In genomic region chr13:63218596-63218995, GRCh38 we compare ENCODE assay signal across 6 cellular contexts.
A peak's percentile ranks its signal among the peaks of the same experiment; 100 is the strongest.
DNase-seq lines count a peak whose midpoint lies in the region; TF ChIP-seq lines count a peak whose summit lies in the region.
"Not testable (repeated sequence)": the region's sequence is repeated elsewhere in the genome, so short reads cannot be mapped to it uniquely, and the experiment has no call there.

No MANE protein-coding gene starts in this region.

- H3K56ac ChIP-seq in H9 (ENCODE audit: insufficient read length, low read depth, low read length): not testable (repeated sequence)

- not testable (repeated sequence) for H2BK12ac ChIP-seq in H9 (ENCODE audit: insufficient read length, low read depth, low read length)

- not testable (repeated sequence) for H3K79me1 ChIP-seq in H9 (ENCODE audit: insufficient read depth, low read depth, low read length, poor library complexity, severe bottlenecking)

- not testable (repeated sequence) for H3K4me3 ChIP-seq in NT2/D1 (ENCODE audit: insufficient read length, low read depth); coronary artery; fibroblast of villous mesenchyme (ENCODE audit: low read depth, low read length)

- H2AK5ac ChIP-seq in H9 (ENCODE audit: insufficient read length, low read length): not testable (repeated sequence)

- H4K91ac ChIP-seq in H9 (ENCODE audit: insufficient read length, low read depth, low read length): not testable (repeated sequence)

- H4K8ac ChIP-seq in H9 (replicated peaks; ENCODE audit: insufficient read length, low read depth, low read length): not testable (repeated sequence)

- H3K36me3 ChIP-seq in NT2/D1 (ENCODE audit: insufficient read depth, insufficient read length, low read length): not testable (repeated sequence)

- not testable (repeated sequence) for H3K18ac ChIP-seq in H9 (ENCODE audit: insufficient read length, low read depth, low read length)

- not testable (repeated sequence) for H2AFZ ChIP-seq in H9 (ENCODE audit: low read length)

- H3K4me3 Mint-ChIP-seq in H9, nephron progenitor cell: not testable (repeated sequence)

- H3K9me3 ChIP-seq in H9 (ENCODE audit: control insufficient read depth, low read depth, low read length); NT2/D1 (ENCODE audit: insufficient read depth, low read length): not testable (repeated sequence)

- DNase-seq in H9, nephron progenitor cell: not testable (repeated sequence)
- DNase-seq in NT2/D1 (ENCODE audit: low read depth, low spot score) (peak; percentile 5), coronary artery (ENCODE audit: low spot score) (peak; percentile 38), fibroblast of villous mesenchyme (ENCODE audit: low read depth) (peak; percentile 4), iPS DF 19.7 (ENCODE audit: low read depth, low spot score) (peak; percentile 1)

- H3K9me3 Mint-ChIP-seq in H9: peaks cover 15 to 17% of the 10 kb centered on the region in 2 experiments; a peak in 4 of 5 replicates
- not testable (repeated sequence) for H3K9me3 Mint-ChIP-seq in nephron progenitor cell

- H3K36me3 Mint-ChIP-seq in H9 (ENCODE audit: insufficient read depth in 1 of 3, low read depth in 3 of 3): peaks cover 7 to 13% (median 12%) of the 10 kb centered on the region in 3 experiments; a peak in 6 of 7 replicates
- H3K36me3 Mint-ChIP-seq in nephron progenitor cell (ENCODE audit: low read depth): not testable (repeated sequence)

- H3K4ac ChIP-seq in H9 (ENCODE audit: low read depth, low read length): not testable (repeated sequence)

- not testable (repeated sequence) for H2BK20ac ChIP-seq in H9 (ENCODE audit: low read depth, low read length, poor library complexity, severe bottlenecking)

- not testable (repeated sequence) for H3K14ac ChIP-seq in H9 (ENCODE audit: insufficient read depth, low read length)

- H3T11ph ChIP-seq in H9 (ENCODE audit: low read length): not testable (repeated sequence)

- H3K27me3 Mint-ChIP-seq in H9 (ENCODE audit: low read depth); nephron progenitor cell (ENCODE audit: low read depth, poor library complexity): not testable (repeated sequence)

- not testable (repeated sequence) for H3K27ac ChIP-seq in H9 (ENCODE audit: insufficient read length, low read depth, low read length); coronary artery

- H3K79me2 ChIP-seq in H9 (ENCODE audit: insufficient read depth, low read length): not testable (repeated sequence)

- WGBS in H9 (ENCODE audit: extremely low coverage, insufficient read length, low lambda C conversion rate): no CpG with 5 or more reads among the region's 3 CpGs

- not testable (repeated sequence) for H2BK5ac ChIP-seq in H9 (ENCODE audit: insufficient read length, low read length)

- H3K4me1 ChIP-seq in H9 (ENCODE audit: insufficient read depth, low read length); NT2/D1 (ENCODE audit: insufficient read depth, insufficient read length): not testable (repeated sequence)

- not testable (repeated sequence) for H3K4me2 ChIP-seq in H9 (ENCODE audit: insufficient read depth, insufficient read length, low read length)

- H3K9ac ChIP-seq in H9 (ENCODE audit: extremely low read depth, insufficient read length, low read length); NT2/D1 (ENCODE audit: insufficient read length, low read depth): not testable (repeated sequence)

- TF ChIP-seq CTCF in H9 (conservative IDR thresholded peaks at IDR 0.05); coronary artery (IDR thresholded peaks at IDR 0.05); fibroblast of villous mesenchyme (IDR thresholded peaks at IDR 0.05; ENCODE audit: insufficient read depth, low read depth, low read length); nephron progenitor cell (IDR thresholded peaks at IDR 0.05): not testable (repeated sequence)

- H3K4me1 Mint-ChIP-seq in H9: peaks cover 19 to 26% of the 10 kb centered on the region in 2 experiments
- not testable (repeated sequence) for H3K4me1 Mint-ChIP-seq in nephron progenitor cell

- H3K27ac Mint-ChIP-seq in H9 (peak overlapping the region; percentile 48 to 81 (median 71)), nephron progenitor cell (peak overlapping the region; percentile 5)

- H3K23me2 ChIP-seq in H9 (ENCODE audit: insufficient read length, low read depth, low read length, poor library complexity, severe bottlenecking): not testable (repeated sequence)

- H3K27me3 ChIP-seq in H9 (ENCODE audit: insufficient read depth, low read length); NT2/D1 (ENCODE audit: insufficient read depth, insufficient read length): not testable (repeated sequence)

- H4K5ac ChIP-seq in H9 (ENCODE audit: insufficient read length, low read depth, low read length): not testable (repeated sequence)

- H4K20me1 ChIP-seq in H9 (ENCODE audit: control insufficient read depth, insufficient read depth, insufficient read length): not testable (repeated sequence)

- not testable (repeated sequence) for H3K23ac ChIP-seq in H9 (ENCODE audit: insufficient read length, low read depth, low read length)

- not testable (repeated sequence) for H2BK15ac ChIP-seq in H9 (ENCODE audit: low read depth, low read length)

- not testable (repeated sequence) for H2BK120ac ChIP-seq in H9 (ENCODE audit: low read depth, low read length, poor library complexity, severe bottlenecking)
